Comparison of ENCODE assay signal across 7 cellular contexts in the genomic region with DNA sequence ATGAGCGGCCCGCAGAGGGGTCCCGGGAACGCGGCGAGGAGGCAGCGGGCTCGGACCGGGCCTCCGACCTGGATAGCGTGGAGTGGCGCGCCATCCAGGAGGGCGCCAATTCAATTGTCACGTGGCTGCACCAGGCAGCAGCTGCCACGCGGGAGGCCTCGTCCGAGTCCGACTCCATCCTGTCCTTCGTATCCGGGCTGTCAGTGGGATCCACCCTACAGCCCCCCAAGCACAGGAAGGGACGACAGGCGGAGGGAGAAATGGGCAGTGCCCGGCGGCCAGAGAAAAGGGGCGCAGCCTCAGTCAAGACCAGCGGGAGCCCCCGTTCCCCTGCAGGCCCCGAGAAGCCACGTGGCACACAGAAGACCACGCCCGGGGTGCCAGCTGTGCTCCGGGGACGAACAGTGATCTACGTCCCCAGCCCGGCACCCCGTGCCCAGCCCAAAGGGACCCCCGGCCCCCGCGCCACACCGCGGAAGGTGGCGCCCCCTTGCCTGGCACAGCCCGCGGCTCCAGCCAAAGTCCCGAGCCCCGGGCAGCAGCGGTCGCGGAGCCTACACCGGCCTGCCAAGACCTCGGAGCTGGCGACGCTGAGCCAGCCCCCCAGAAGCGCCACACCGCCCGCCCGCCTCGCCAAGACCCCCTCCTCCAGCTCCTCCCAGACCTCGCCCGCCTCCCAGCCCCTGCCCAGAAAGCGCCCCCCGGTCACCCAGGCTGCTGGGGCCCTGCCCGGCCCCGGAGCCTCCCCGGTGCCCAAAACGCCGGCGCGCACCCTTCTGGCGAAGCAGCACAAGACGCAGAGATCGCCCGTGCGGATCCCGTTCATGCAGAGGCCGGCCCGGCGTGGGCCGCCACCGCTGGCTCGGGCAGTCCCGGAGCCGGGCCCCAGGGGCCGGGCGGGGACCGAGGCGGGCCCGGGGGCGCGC. TPM values are rescaled to one million over a fixed set of nuclear protein-coding genes. Genes with fewer than 3 reads are reported as not detected.
DNase-seq lines count a peak whose midpoint lies in the region; TF ChIP-seq lines count a peak whose summit lies in the region.
"Had no signal": no experiment of that assay in that cellular context is flagged by ENCODE, and none has a peak within 500 bp of the region (broad histone marks: within the 10 kb centered on the region; RNA-seq: fewer than 3 reads in every experiment).

No MANE protein-coding gene starts in this region.

- intact Hi-C loops in lower leg skin (cut with DNase I; ENCODE audit: low total_unique reads): no loop called here

- H3K9me3 ChIP-seq in Peyer's patch: no peaks in the 10 kb centered on the region
- no peaks in the 10 kb centered on the region for H3K9me3 ChIP-seq in hepatocyte (ENCODE audit: low read depth)

- peaks cover 82% of the 10 kb centered on the region for H4K20me1 ChIP-seq in hepatocyte (ENCODE audit: insufficient read depth, poor library complexity, severe bottlenecking)

- H3K4me2 ChIP-seq in hepatocyte: peak overlapping the region; percentile 66

- no peaks in the 10 kb centered on the region for H3K79me2 ChIP-seq in hepatocyte

- DNase-seq in AG20443 (ENCODE audit: low spot score): peak; percentile 65
- DNase-seq in Peyer's patch: no peak
- DNase-seq in hepatocyte (ENCODE audit: low spot score): peak; percentile 59
- no peak for DNase-seq in HCEC 1CT
- DNase-seq in NCI-H1436 treated with DMSO at 0.1 percent for 48 hours (lab: John Stamatoyannopoulos, UW): no peak
- no peak for DNase-seq in lower leg skin (ENCODE audit: low spot score in 2 of 2)
- DNase-seq: SHP77 treated with DMSO at 0.1 percent for 48 hours had no signal

- H3K4me1 ChIP-seq in Peyer's patch (peaks cover 24 to 75% (median 58%) of the 10 kb centered on the region in 4 donors), hepatocyte (ENCODE audit: insufficient read depth) (peaks cover 42% of the 10 kb centered on the region)

- TF ChIP-seq CTCF in Peyer's patch (IDR thresholded peaks at IDR 0.05) (no peak), hepatocyte (IDR thresholded peaks at IDR 0.05; ENCODE audit: poor library complexity) (no peak), lower leg skin (IDR thresholded peaks at IDR 0.05) (no peak)

- H3K27me3 ChIP-seq in Peyer's patch (peaks cover 0 to 68% of the 10 kb centered on the region in 2 donors), hepatocyte (peaks cover 78% of the 10 kb centered on the region)

- peak overlapping the region in 3 of 4 donors; percentile 48 to 56 (median 48) for H3K4me3 ChIP-seq in Peyer's patch
- H3K4me3 ChIP-seq in hepatocyte: no peak overlapping the region
- H3K4me3 ChIP-seq in lower leg skin (ENCODE audit: low read depth, poor library complexity, severe bottlenecking): no peak overlapping the region

- H3K27ac ChIP-seq in Peyer's patch (no peak overlapping the region), hepatocyte (no peak overlapping the region)

- no peaks in the 10 kb centered on the region for H3K9me2 ChIP-seq in hepatocyte (replicated peaks; ENCODE audit: insufficient read depth)

- no peak overlapping the region for H2AFZ ChIP-seq in hepatocyte

- TF ChIP-seq POLR2A in Peyer's patch (IDR thresholded peaks at IDR 0.05) (no peak), lower leg skin (IDR thresholded peaks at IDR 0.05) (no peak)

- WGBS in hepatocyte (ENCODE audit: low lambda C conversion rate, missing lambda C conversion rate): 18% methylated on average over 54 of the region's 92 CpGs
- 3 to 5% methylated on average over 11 to 83 of the region's 92 CpGs for WGBS in lower leg skin, 2 donors

- H3K36me3 ChIP-seq in Peyer's patch: no peaks in the 10 kb centered on the region
- H3K36me3 ChIP-seq in hepatocyte (replicated peaks; ENCODE audit: insufficient read depth, low read depth): no peaks in the 10 kb centered on the region

RNA-seq across cellular contexts. Expression of a gene that starts 10.5 kb away (rescaled TPM):
- total RNA-seq in Peyer's patch (10 to 100 TPM; 35.5 to 68.5 (median 61.9) TPM), hepatocyte (36.3 and 36.4 TPM in 2 replicates), lower leg skin (10 to 100 TPM; 34.3 to 49.6 (median 45.7) TPM)
- polyA plus RNA-seq in hepatocyte: 43.6 and 65.0 TPM in 2 replicates

RNA-seq across cellular contexts. Expression of a gene that starts 18.6 kb away (rescaled TPM):
- under 1 TPM in 3 of 4 donors, not detected in 1; 0.18 to 0.76 (median 0.27) TPM for total RNA-seq in Peyer's patch
- total RNA-seq in hepatocyte: 0.24 and 1.2 TPM in 2 replicates
- 0.36 and 0.40 TPM in 2 replicates for polyA plus RNA-seq in hepatocyte
- total RNA-seq in lower leg skin: 1 to 10 TPM in 1 of 4 donors, under 1 TPM in 2, not detected in 1; 0.11 to 1.1 (median 0.23) TPM

RNA-seq across cellular contexts. Expression of a gene that starts 21.6 kb away (rescaled TPM):
- total RNA-seq in Peyer's patch (10 to 100 TPM in 3 of 4 donors, 1 to 10 TPM in 1; 7.7 to 14.6 (median 12.1) TPM), hepatocyte (2.8 and 7.7 TPM in 2 replicates), lower leg skin (1 to 10 TPM; 1.2 to 6.5 (median 2.9) TPM)
- polyA plus RNA-seq in hepatocyte: 9.6 and 16.2 TPM in 2 replicates

RNA-seq across cellular contexts. Expression of a gene that starts 22.4 kb away (rescaled TPM):
- total RNA-seq in Peyer's patch (100 to 1,000 TPM in 3 of 4 donors, 1 to 10 TPM in 1; 7.4 to 167 (median 162) TPM), hepatocyte (80.8 and 88.9 TPM in 2 replicates), lower leg skin (1 to 10 TPM; 6.3 to 8.8 (median 6.6) TPM)
- polyA plus RNA-seq in hepatocyte: 179 and 218 TPM in 2 replicates

RNA-seq across cellular contexts. Expression of a gene that starts 30.3 kb away (rescaled TPM):
- total RNA-seq in Peyer's patch (1,000 to 10,000 TPM; 1,044 to 1,915 (median 1,354) TPM), hepatocyte (1,556 and 1,885 TPM in 2 replicates), lower leg skin (1,000 to 10,000 TPM; 2,226 to 7,190 (median 4,396) TPM)
- polyA plus RNA-seq in hepatocyte: 938 and 950 TPM in 2 replicates

Comparison
In these comparisons a context has a peak if more than half of its experiments do, and no peak if none do; other contexts are left out.
1. DNase-seq: peak in AG20443 (single experiment) and hepatocyte (single experiment); none in Peyer's patch (0 of 3), HCEC 1CT (single experiment), NCI-H1436 treated with DMSO at 0.1 percent for 48 hours (single experiment) and lower leg skin (0 of 2).
2. H3K4me3 ChIP-seq: peak in Peyer's patch (3 of 4); none in hepatocyte (single experiment) and lower leg skin (single experiment).